Comparison of ENCODE assay signal across 8 cellular contexts in the genomic region with DNA sequence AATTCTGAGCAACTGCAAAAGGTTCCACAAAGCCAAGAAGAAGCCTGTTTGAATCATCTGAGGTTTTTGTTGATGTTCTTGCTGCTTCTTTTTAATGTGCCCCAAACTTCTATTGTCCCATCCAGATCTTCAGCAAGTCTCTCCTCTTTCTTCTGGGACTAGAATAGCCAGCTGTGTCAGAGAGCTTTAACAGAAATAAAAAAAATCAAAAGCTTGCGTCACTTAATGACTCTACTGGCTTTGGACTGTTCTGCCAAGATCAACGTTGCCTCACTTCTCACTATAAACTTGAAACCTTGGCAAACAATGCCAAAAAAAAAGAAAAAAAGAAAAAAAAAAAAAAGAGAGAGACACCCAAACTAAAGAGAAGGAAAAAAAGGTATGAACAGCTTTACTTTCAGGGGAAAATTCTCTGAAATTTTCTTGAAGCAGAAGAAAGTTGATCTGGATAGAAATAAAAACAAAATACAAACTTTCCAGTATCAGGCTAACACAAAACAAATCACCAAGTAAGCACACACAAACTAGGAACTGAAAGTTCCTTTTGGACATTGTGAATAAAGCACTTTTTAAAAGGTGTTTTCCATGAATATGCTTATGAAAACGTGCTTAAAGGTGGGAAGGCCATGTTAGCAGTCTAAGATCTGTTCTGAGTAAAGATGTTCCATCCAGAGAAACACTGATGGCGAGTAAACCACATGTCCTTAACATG. TPM values are rescaled to one million over a fixed set of nuclear protein-coding genes. Genes with fewer than 3 reads are reported as not detected.
DNase-seq lines count a peak whose midpoint lies in the region; ATAC-seq and TF ChIP-seq lines count a peak whose summit lies in the region.

No MANE protein-coding gene starts in this region.

- CTCF ChIA-PET in MCF 10A (lab: Yijun Ruan, JAX), result interaction anchor here (0.5 to 2.0 kb wide), 3 partner anchors 26 to 51 kb away, joined by 3 to 6 read pairs (median 3); no protein-coding TSS in a partner anchor

- POLR2A ChIA-PET in MCF 10A (lab: Yijun Ruan, JAX), result interaction anchor here (0.6 to 4.2 kb wide), 9 partner anchors 11 to 389 kb away, joined by 3 to 43 read pairs (median 4); a partner anchor contains a TSS

- TF ChIP-seq POLR2A in suprapubic skin (IDR thresholded peaks at IDR 0.05), result no peak

- H3K4me1 Mint-ChIP-seq in MCF 10A (ENCODE audit: insufficient read depth, unreplicated experiment), result peaks cover 30% of the 10 kb centered on the region

- no peaks in the 10 kb centered on the region for H3K36me3 ChIP-seq in suprapubic skin

- DNase-seq in HCEC 1CT, result peak; percentile 87
- DNase-seq in MCF 10A (ENCODE audit: unreplicated experiment), result peak; percentile 89
- DNase-seq in kidney glomerular epithelial cell (lab: John Stamatoyannopoulos, UW), result peak; percentile 42
- no peak for DNase-seq in suprapubic skin (ENCODE audit: low spot score in 2 of 2)
- DNase-seq in OCI-M1 (lab: John Stamatoyannopoulos, UW), result no peak
- DNase-seq in SHP77 (lab: John Stamatoyannopoulos, UW), result no peak

- peaks cover 2% of the 10 kb centered on the region for H3K36me3 Mint-ChIP-seq in MCF 10A (ENCODE audit: insufficient read depth, unreplicated experiment)

- peak overlapping the region; percentile 85 for H3K27ac Mint-ChIP-seq in MCF 10A (ENCODE audit: low read depth, unreplicated experiment)

- intact Hi-C loops in MCF 10A (cut with micrococcal nuclease), result no loop called here

- TF ChIP-seq CTCF in MCF 10A (IDR thresholded peaks at IDR 0.05; ENCODE audit: unreplicated experiment) (no peak), suprapubic skin (IDR thresholded peaks at IDR 0.05) (no peak)

- 34% methylated on average over 4 of the region's 4 CpGs for WGBS in suprapubic skin

- no peaks in the 10 kb centered on the region for H3K9me3 Mint-ChIP-seq in MCF 10A (ENCODE audit: unreplicated experiment)

- peak overlapping the region; percentile 34 for H3K4me3 ChIP-seq in suprapubic skin

- ATAC-seq in HG02610 (IDR thresholded peaks at IDR 0.05; ENCODE audit: unreplicated experiment) (no peak), GM21390 (IDR thresholded peaks at IDR 0.05; ENCODE audit: unreplicated experiment) (no peak)

- peaks cover 34% of the 10 kb centered on the region for H3K4me1 ChIP-seq in suprapubic skin

- no peak for TF ChIP-seq EP300 in suprapubic skin (IDR thresholded peaks at IDR 0.05)

- peak overlapping the region; percentile 85 for H3K27ac ChIP-seq in suprapubic skin

- BruUV-seq in MCF 10A (replicated peaks; lab: Mats Ljungman, UMichigan), result no TSS peak

- H3K27me3 ChIP-seq in suprapubic skin, result no peaks in the 10 kb centered on the region

- no peaks in the 10 kb centered on the region for H3K9me3 ChIP-seq in suprapubic skin

- H3K4me3 Mint-ChIP-seq in MCF 10A (ENCODE audit: unreplicated experiment), result peak overlapping the region; percentile 72

- no peaks in the 10 kb centered on the region for H3K27me3 Mint-ChIP-seq in MCF 10A (ENCODE audit: insufficient read depth, unreplicated experiment)

RNA-seq across cellular contexts. Expression of a gene that starts 14.8 kb away (rescaled TPM):
- total RNA-seq in MCF 10A (2022), result 19.6 and 21.4 TPM in 2 replicates
- 100 to 1,000 TPM in 1 of 4 donors, 10 to 100 TPM in 3; 52.2 to 110 (median 79.5) TPM for total RNA-seq in suprapubic skin

Comparison
In these comparisons a context has a peak if more than half of its experiments do, and no peak if none do; other contexts are left out.
1. DNase-seq: peak in HCEC 1CT (single experiment), MCF 10A (single experiment) and kidney glomerular epithelial cell (single experiment); none in suprapubic skin (0 of 2), OCI-M1 (single experiment) and SHP77 (0 of 2).